ENCODE assay signal across 25 cellular contexts in genomic region chr4:77751764-77752163, GRCh38.
"Had no signal": no experiment of that assay in that cellular context is flagged by ENCODE, and none has a peak within 500 bp of the region (broad histone marks: within the 10 kb centered on the region; RNA-seq: fewer than 3 reads in every experiment).

No MANE protein-coding gene starts in this region.

- H3K4me3 Mint-ChIP-seq: activated CD4-positive, alpha-beta memory T cell treated with anti-CD3 and anti-CD28 coated beads for 36 hours; activated CD4-positive, alpha-beta T cell treated with anti-CD3 and anti-CD28 coated beads for 36 hours; activated CD4-positive, alpha-beta T cell treated with anti-CD3 and anti-CD28 coated beads, Interleukin-2, amount 10 ng/mL, durations not matched to agents 24 days and 14 days; activated naive CD8-positive, alpha-beta T cell; brain had no signal

- H3K36me3 ChIP-seq: breast epithelium had no signal

- H3K27me3 Mint-ChIP-seq: activated CD4-positive, alpha-beta memory T cell treated with anti-CD3 and anti-CD28 coated beads for 36 hours; activated CD4-positive, alpha-beta T cell treated with anti-CD3 and anti-CD28 coated beads for 36 hours; activated CD4-positive, alpha-beta T cell treated with anti-CD3 and anti-CD28 coated beads, Interleukin-2, amount 10 ng/mL, durations not matched to agents 24 days and 14 days; activated naive CD8-positive, alpha-beta T cell; brain had no signal

- H3K27ac ChIP-seq: ascending aorta, breast epithelium, cardiac muscle cell, coronary artery, epithelial cell of prostate, heart left ventricle, hepatocyte had no signal

- H3K4me1 ChIP-seq: ascending aorta, breast epithelium had no signal

- DNase-seq: activated CD4-positive, alpha-beta memory T cell treated with anti-CD3 and anti-CD28 coated beads for 36 hours; activated CD4-positive, alpha-beta T cell treated with anti-CD3 and anti-CD28 coated beads for 36 hours; activated CD4-positive, alpha-beta T cell treated with anti-CD3 and anti-CD28 coated beads, Interleukin-2, amount 10 ng/mL, durations not matched to agents 24 days and 14 days; activated CD4-positive, CD25-positive, alpha-beta regulatory T cell; activated CD4-positive, CD25-positive, alpha-beta regulatory T cell treated with anti-CD3 and anti-CD28 coated beads, Interleukin-2, amount 50 U/mL, for 72 hours; activated CD8-positive, alpha-beta memory T cell treated with anti-CD3 and anti-CD28 coated beads for 24 hours; activated gamma-delta T cell; activated naive CD4-positive, alpha-beta T cell; activated naive CD4-positive, alpha-beta T cell treated with anti-CD3 and anti-CD28 coated beads, Interleukin-2, amount 50 U/mL, for 16 hours; activated T-cell treated with anti-CD3 and anti-CD28 coated beads, Interleukin-2, amount 50 U/mL, for 48 hours; central memory CD4-positive, alpha-beta T cell; dermis blood vessel endothelial cell; effector CD4-positive, alpha-beta T cell; foreskin fibroblast; glutamatergic neuron; heart left ventricle; T-helper 2 cell had no signal

- H3K27ac Mint-ChIP-seq: activated CD4-positive, alpha-beta memory T cell treated with anti-CD3 and anti-CD28 coated beads for 36 hours; activated CD4-positive, alpha-beta T cell treated with anti-CD3 and anti-CD28 coated beads for 36 hours; activated CD4-positive, alpha-beta T cell treated with anti-CD3 and anti-CD28 coated beads, Interleukin-2, amount 10 ng/mL, durations not matched to agents 24 days and 14 days; activated naive CD8-positive, alpha-beta T cell; brain had no signal

- ATAC-seq: activated CD4-positive, alpha-beta T cell treated with anti-CD3 and anti-CD28 coated beads for 36 hours; heart left ventricle had no signal

- H3K4me1 Mint-ChIP-seq: brain had no signal

- H3K4me3 ChIP-seq: ascending aorta, breast epithelium, cardiac muscle cell, coronary artery, heart left ventricle, hepatocyte had no signal
